ENCODE assay signal across 8 cellular contexts in the genomic region with DNA sequence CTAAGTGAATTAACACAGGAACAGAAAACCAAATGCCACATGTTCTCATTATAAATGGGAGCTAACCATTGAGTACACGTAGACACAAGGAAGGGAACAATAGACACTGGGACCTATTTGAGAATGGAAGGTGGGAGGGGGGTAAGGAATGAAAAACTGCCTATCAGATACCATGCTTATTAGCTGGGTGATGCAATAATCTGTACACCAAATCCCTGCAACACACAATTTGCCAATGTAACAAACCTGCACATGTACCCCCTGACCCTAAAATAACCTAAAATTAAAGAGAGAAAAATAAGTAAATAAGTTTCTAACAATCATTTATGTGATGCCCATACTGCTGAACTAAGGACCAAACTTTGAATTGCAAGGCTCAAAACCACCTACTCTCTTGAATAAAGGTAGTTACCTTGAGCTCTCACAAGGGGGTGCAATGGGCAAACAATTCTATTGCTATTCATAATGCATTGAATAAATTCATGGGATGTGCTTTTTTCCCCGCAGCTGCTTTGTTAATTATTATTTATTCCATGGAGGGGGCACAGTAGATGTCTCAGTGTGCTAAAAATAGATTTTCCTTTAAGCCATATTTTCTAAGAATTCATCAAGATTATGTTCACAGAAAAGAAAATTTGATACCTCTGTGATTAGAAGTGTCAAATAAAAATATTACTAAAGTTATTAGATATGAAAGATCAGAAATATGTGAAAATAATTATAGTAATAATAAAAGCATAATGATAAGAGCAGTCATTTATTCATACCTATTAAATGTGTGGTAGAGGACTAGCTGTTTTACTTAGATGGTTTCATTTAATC.
DNase-seq lines count a peak whose midpoint lies in the region; ATAC-seq, FAIRE-seq and TF ChIP-seq lines count a peak whose summit lies in the region.

No MANE protein-coding gene starts in this region.

- ATAC-seq in GM21390 (IDR thresholded peaks at IDR 0.05; ENCODE audit: unreplicated experiment) (peak; percentile 72), pancreas (peak in 3 of 4 donors; percentile 84 to 87 (median 86)), GM18505 (IDR thresholded peaks at IDR 0.05; ENCODE audit: unreplicated experiment) (no peak), HG02852 (IDR thresholded peaks at IDR 0.05; ENCODE audit: unreplicated experiment) (no peak)

- DNase-seq in D721Med (ENCODE audit: insufficient read length, low spot score): no peak
- DNase-seq in NCI-H1105 treated with DMSO at 0.1 percent for 48 hours (lab: John Stamatoyannopoulos, UW): peak; percentile 64
- peak; percentile 1 for DNase-seq in SKM-1 (lab: John Stamatoyannopoulos, UW; ENCODE audit: unreplicated experiment)
- peak; percentile 75 for DNase-seq in fibroblast of pulmonary artery (ENCODE audit: low read depth)
- DNase-seq in pancreas: peak in 2 of 6 donors; percentile 20 to 23

- FAIRE-seq in D721Med (lab: Jason Lieb, UNC) (no peak), pancreas (lab: Jason Lieb, UNC) (peak; percentile 89)

- no peaks in the 10 kb centered on the region for H3K27me3 ChIP-seq in pancreas

- intact Hi-C loops in pancreas (cut with DNase I): loop anchor here in 1 of 3 donors (10.0 kb wide), 1 partner anchor 241 kb away; no protein-coding TSS in a partner anchor

- no peak overlapping the region for H3K27ac ChIP-seq in pancreas

- no peak for TF ChIP-seq POLR2A in GM18505 (IDR thresholded peaks at IDR 0.05; ENCODE audit: borderline replicate concordance, extremely low read depth, insufficient read depth, insufficient read length)

- no peaks in the 10 kb centered on the region for H3K4me1 ChIP-seq in pancreas

- H3K36me3 ChIP-seq in pancreas: no peaks in the 10 kb centered on the region

- H3K9me3 ChIP-seq in pancreas: no peaks in the 10 kb centered on the region

- peak; percentile 67 for TF ChIP-seq CTCF in D721Med (IDR thresholded peaks at IDR 0.05; ENCODE audit: insufficient read depth, missing control alignments)
- peak; percentile 69 for TF ChIP-seq CTCF in fibroblast of pulmonary artery (IDR thresholded peaks at IDR 0.05; ENCODE audit: low read length, missing control alignments)
- TF ChIP-seq CTCF in pancreas (IDR thresholded peaks at IDR 0.05): peak in 3 of 4 donors; percentile 28 to 49 (median 45)

- no peak overlapping the region for H3K4me3 ChIP-seq in fibroblast of pulmonary artery (replicated peaks; ENCODE audit: low read depth, low read length)
- no peak overlapping the region for H3K4me3 ChIP-seq in pancreas

- 1 to 4% methylated on average over 2 of the region's 2 CpGs for WGBS in pancreas, 2 donors

Comparison
In these comparisons a context has a peak if more than half of its experiments do, and no peak if none do; other contexts are left out.
1. ATAC-seq: peak in GM21390 (single experiment) and pancreas (3 of 4); none in GM18505 (single experiment) and HG02852 (single experiment).
2. Peak in every context shown above with its lines, with median percentiles within 50 percentile points of each other: CTCF ChIP-seq.